1 cellular context compared by ENCODE assay signal in the genomic region with DNA sequence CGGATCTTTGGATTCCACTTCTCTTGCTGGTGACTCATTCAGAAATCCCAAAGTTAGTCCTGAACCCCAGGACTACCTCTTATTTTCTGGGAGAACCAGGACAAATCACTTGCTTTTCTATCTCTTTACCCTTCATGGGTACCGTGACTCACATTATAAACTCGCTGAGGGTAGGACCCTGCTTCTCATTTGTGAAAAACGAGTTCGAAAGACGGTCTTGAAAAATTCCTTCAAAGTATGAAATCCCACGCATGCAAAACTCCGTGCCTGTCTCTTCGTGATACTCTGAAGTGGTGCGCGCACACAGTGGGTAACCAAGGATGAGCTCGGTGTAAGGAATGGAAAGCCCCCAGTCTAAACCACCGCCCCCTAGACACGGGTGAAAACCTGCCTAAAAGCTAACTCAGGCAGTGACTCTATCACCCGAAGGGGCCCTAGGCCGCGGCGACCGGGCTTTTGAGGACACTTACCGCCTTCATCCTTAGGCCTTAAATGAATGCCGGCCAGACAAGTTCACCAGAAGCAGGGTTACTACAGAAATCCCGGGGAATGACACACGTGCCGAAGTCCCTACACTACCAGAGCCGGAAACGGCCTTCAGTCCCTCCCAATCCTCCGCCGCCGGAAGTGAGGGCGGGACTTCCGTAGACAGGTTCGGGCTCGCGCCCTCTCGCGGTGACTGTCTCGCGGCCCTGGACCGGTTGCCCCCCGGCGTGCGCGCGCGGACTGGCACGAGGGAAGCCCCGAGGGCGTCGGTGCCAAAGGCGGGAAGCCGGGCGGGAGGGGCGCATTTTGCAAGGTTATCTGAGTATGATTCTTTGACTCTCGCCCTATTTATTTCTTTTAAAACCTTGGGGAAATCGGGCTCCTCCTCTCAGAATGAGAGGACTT.
A peak's percentile ranks its signal among the peaks of the same experiment; 100 is the strongest.
TF ChIP-seq lines count a peak whose summit lies in the region.

A gene with protein sequence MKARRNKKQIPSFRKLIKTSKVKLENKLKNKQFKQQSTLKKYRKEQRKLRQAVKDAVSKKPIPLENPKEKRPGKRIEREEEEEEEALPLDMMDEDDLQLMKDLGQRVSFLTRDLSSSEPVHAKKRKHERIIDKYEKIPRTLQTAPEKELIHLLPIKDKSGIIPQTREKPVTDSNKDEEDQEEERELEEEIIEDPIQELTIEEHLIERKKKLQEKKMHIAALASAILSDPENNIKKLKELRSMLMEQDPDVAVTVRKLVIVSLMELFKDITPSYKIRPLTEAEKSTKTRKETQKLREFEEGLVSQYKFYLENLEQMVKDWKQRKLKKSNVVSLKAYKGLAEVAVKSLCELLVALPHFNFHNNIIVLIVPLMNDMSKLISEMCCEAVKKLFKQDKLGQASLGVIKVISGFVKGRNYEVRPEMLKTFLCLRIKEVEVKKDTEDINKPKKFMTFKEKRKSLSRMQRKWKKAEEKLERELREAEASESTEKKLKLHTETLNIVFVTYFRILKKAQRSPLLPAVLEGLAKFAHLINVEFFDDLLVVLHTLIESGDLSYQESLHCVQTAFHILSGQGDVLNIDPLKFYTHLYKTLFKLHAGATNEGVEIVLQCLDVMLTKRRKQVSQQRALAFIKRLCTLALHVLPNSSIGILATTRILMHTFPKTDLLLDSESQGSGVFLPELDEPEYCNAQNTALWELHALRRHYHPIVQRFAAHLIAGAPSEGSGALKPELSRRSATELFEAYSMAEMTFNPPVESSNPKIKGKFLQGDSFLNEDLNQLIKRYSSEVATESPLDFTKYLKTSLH (minus strand): TSS at position 580 of the 891 bp plus-strand sequence. CDS start 101 bp downstream, at position 479.

TF ChIP-seq in K562, 482 proteins besides CTCF, POLR2A, EP300 and RAD21 (continued from another document and continues in another):
- TF ChIP-seq, protein P1, sequence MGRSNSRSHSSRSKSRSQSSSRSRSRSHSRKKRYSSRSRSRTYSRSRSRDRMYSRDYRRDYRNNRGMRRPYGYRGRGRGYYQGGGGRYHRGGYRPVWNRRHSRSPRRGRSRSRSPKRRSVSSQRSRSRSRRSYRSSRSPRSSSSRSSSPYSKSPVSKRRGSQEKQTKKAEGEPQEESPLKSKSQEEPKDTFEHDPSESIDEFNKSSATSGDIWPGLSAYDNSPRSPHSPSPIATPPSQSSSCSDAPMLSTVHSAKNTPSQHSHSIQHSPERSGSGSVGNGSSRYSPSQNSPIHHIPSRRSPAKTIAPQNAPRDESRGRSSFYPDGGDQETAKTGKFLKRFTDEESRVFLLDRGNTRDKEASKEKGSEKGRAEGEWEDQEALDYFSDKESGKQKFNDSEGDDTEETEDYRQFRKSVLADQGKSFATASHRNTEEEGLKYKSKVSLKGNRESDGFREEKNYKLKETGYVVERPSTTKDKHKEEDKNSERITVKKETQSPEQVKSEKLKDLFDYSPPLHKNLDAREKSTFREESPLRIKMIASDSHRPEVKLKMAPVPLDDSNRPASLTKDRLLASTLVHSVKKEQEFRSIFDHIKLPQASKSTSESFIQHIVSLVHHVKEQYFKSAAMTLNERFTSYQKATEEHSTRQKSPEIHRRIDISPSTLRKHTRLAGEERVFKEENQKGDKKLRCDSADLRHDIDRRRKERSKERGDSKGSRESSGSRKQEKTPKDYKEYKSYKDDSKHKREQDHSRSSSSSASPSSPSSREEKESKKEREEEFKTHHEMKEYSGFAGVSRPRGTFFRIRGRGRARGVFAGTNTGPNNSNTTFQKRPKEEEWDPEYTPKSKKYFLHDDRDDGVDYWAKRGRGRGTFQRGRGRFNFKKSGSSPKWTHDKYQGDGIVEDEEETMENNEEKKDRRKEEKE (IDR thresholded peaks at IDR 0.05; ENCODE audit: borderline replicate concordance in 1 of 2, control insufficient read depth in 1 of 2, low read depth in 2 of 2, low read length in 1 of 2), result 0 out of 4 replicates have a peak, but pooled peaks of 1 of the 2 experiments have one; percentile 43
- no peak for TF ChIP-seq ZNF436 (CRISPR knock-in tag; IDR thresholded peaks at IDR 0.05)
- TF ChIP-seq, protein P2, sequence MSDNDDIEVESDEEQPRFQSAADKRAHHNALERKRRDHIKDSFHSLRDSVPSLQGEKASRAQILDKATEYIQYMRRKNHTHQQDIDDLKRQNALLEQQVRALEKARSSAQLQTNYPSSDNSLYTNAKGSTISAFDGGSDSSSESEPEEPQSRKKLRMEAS (CRISPR knock-in tag; IDR thresholded peaks at IDR 0.05), result peak; percentile 94
- no peak for TF ChIP-seq HNRNPK (IDR thresholded peaks at IDR 0.05; ENCODE audit: low read depth, low read length, poor library complexity, severe bottlenecking)
- TF ChIP-seq RBM22 (IDR thresholded peaks at IDR 0.05; ENCODE audit: low read depth, low read length, poor library complexity, severe bottlenecking), result no peak
- TF ChIP-seq NFE2 (IDR thresholded peaks at IDR 0.05; ENCODE audit: low read depth), result 0 out of 2 replicates have a peak, but pooled peaks have one; percentile 15
- TF ChIP-seq NR2C2 (CRISPR knock-in tag; IDR thresholded peaks at IDR 0.05), result no peak
- peak; percentile 46; the same call in 1 of the 2 replicates for TF ChIP-seq NR2C2 (tag; IDR thresholded peaks at IDR 0.05)
- TF ChIP-seq RB1 (IDR thresholded peaks at IDR 0.05; ENCODE audit: low read depth), result peak; percentile 88
- no peak for TF ChIP-seq ZNF133 (CRISPR knock-in tag; IDR thresholded peaks at IDR 0.05)
- TF ChIP-seq SP2 (IDR thresholded peaks at IDR 0.05; ENCODE audit: extremely low read depth, low read depth, low read length, poor library complexity, severe bottlenecking), result peak; percentile 58
- 0 out of 2 replicates have a peak, but pooled peaks have one; percentile 11 for TF ChIP-seq SMC3 (conservative IDR thresholded peaks at IDR 0.05; ENCODE audit: insufficient read depth, low read depth, low read length)
- 0 out of 2 replicates have a peak, but pooled peaks have one; percentile 70 for TF ChIP-seq CBX1 (IDR thresholded peaks at IDR 0.05; ENCODE audit: low read depth)
- TF ChIP-seq ZNF584 (CRISPR knock-in tag; IDR thresholded peaks at IDR 0.05; ENCODE audit: low read depth), result no peak
- peak; percentile 90 for TF ChIP-seq ETV5 (CRISPR knock-in tag; IDR thresholded peaks at IDR 0.05; ENCODE audit: low read depth)
- no peak for TF ChIP-seq PRPF4 (IDR thresholded peaks at IDR 0.05; ENCODE audit: insufficient read depth, low read depth, low read length, poor library complexity, severe bottlenecking)
- TF ChIP-seq, protein P3, sequence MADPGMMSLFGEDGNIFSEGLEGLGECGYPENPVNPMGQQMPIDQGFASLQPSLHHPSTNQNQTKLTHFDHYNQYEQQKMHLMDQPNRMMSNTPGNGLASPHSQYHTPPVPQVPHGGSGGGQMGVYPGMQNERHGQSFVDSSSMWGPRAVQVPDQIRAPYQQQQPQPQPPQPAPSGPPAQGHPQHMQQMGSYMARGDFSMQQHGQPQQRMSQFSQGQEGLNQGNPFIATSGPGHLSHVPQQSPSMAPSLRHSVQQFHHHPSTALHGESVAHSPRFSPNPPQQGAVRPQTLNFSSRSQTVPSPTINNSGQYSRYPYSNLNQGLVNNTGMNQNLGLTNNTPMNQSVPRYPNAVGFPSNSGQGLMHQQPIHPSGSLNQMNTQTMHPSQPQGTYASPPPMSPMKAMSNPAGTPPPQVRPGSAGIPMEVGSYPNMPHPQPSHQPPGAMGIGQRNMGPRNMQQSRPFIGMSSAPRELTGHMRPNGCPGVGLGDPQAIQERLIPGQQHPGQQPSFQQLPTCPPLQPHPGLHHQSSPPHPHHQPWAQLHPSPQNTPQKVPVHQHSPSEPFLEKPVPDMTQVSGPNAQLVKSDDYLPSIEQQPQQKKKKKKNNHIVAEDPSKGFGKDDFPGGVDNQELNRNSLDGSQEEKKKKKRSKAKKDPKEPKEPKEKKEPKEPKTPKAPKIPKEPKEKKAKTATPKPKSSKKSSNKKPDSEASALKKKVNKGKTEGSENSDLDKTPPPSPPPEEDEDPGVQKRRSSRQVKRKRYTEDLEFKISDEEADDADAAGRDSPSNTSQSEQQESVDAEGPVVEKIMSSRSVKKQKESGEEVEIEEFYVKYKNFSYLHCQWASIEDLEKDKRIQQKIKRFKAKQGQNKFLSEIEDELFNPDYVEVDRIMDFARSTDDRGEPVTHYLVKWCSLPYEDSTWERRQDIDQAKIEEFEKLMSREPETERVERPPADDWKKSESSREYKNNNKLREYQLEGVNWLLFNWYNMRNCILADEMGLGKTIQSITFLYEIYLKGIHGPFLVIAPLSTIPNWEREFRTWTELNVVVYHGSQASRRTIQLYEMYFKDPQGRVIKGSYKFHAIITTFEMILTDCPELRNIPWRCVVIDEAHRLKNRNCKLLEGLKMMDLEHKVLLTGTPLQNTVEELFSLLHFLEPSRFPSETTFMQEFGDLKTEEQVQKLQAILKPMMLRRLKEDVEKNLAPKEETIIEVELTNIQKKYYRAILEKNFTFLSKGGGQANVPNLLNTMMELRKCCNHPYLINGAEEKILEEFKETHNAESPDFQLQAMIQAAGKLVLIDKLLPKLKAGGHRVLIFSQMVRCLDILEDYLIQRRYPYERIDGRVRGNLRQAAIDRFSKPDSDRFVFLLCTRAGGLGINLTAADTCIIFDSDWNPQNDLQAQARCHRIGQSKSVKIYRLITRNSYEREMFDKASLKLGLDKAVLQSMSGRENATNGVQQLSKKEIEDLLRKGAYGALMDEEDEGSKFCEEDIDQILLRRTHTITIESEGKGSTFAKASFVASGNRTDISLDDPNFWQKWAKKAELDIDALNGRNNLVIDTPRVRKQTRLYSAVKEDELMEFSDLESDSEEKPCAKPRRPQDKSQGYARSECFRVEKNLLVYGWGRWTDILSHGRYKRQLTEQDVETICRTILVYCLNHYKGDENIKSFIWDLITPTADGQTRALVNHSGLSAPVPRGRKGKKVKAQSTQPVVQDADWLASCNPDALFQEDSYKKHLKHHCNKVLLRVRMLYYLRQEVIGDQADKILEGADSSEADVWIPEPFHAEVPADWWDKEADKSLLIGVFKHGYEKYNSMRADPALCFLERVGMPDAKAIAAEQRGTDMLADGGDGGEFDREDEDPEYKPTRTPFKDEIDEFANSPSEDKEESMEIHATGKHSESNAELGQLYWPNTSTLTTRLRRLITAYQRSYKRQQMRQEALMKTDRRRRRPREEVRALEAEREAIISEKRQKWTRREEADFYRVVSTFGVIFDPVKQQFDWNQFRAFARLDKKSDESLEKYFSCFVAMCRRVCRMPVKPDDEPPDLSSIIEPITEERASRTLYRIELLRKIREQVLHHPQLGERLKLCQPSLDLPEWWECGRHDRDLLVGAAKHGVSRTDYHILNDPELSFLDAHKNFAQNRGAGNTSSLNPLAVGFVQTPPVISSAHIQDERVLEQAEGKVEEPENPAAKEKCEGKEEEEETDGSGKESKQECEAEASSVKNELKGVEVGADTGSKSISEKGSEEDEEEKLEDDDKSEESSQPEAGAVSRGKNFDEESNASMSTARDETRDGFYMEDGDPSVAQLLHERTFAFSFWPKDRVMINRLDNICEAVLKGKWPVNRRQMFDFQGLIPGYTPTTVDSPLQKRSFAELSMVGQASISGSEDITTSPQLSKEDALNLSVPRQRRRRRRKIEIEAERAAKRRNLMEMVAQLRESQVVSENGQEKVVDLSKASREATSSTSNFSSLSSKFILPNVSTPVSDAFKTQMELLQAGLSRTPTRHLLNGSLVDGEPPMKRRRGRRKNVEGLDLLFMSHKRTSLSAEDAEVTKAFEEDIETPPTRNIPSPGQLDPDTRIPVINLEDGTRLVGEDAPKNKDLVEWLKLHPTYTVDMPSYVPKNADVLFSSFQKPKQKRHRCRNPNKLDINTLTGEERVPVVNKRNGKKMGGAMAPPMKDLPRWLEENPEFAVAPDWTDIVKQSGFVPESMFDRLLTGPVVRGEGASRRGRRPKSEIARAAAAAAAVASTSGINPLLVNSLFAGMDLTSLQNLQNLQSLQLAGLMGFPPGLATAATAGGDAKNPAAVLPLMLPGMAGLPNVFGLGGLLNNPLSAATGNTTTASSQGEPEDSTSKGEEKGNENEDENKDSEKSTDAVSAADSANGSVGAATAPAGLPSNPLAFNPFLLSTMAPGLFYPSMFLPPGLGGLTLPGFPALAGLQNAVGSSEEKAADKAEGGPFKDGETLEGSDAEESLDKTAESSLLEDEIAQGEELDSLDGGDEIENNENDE (IDR thresholded peaks at IDR 0.05; ENCODE audit: low read depth, low read length), result no peak
- TF ChIP-seq ZNF431 (CRISPR knock-in tag; IDR thresholded peaks at IDR 0.05), result no peak
- TF ChIP-seq, protein P4, sequence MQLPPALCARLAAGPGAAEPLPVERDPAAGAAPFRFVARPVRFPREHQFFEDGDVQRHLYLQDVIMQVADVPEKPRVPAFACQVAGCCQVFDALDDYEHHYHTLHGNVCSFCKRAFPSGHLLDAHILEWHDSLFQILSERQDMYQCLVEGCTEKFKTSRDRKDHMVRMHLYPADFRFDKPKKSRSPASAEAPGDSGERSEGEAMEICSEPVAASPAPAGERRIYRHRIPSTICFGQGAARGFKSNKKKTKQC (CRISPR knock-in tag; IDR thresholded peaks at IDR 0.05), result peak; percentile 91; the same call in 1 of the 2 replicates
- peak; percentile 87; the same call in 1 of the 2 replicates for TF ChIP-seq PHF8 (IDR thresholded peaks at IDR 0.05; ENCODE audit: borderline replicate concordance, low read length)
- TF ChIP-seq L3MBTL2 (IDR thresholded peaks at IDR 0.05), result peak; percentile 99
- no peak for TF ChIP-seq TARDBP (IDR thresholded peaks at IDR 0.05)
- TF ChIP-seq, protein P5, sequence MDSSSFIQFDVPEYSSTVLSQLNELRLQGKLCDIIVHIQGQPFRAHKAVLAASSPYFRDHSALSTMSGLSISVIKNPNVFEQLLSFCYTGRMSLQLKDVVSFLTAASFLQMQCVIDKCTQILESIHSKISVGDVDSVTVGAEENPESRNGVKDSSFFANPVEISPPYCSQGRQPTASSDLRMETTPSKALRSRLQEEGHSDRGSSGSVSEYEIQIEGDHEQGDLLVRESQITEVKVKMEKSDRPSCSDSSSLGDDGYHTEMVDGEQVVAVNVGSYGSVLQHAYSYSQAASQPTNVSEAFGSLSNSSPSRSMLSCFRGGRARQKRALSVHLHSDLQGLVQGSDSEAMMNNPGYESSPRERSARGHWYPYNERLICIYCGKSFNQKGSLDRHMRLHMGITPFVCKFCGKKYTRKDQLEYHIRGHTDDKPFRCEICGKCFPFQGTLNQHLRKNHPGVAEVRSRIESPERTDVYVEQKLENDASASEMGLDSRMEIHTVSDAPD (CRISPR knock-in tag; IDR thresholded peaks at IDR 0.05), result no peak
- no peak for TF ChIP-seq NR4A1 (CRISPR knock-in tag; IDR thresholded peaks at IDR 0.05)
- peak; percentile 50; the same call in 1 of the 2 replicates for TF ChIP-seq NR4A1 (tag; IDR thresholded peaks at IDR 0.05)
- no peak for TF ChIP-seq MED1 (CRISPR knock-in tag; IDR thresholded peaks at IDR 0.05; ENCODE audit: borderline replicate concordance)
- TF ChIP-seq HDAC2 (IDR thresholded peaks at IDR 0.05), result 0 out of 2 replicates have a peak, but pooled peaks have one; percentile 44
- TF ChIP-seq, protein P6, sequence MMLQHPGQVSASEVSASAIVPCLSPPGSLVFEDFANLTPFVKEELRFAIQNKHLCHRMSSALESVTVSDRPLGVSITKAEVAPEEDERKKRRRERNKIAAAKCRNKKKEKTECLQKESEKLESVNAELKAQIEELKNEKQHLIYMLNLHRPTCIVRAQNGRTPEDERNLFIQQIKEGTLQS (IDR thresholded peaks at IDR 0.05), result 0 out of 2 replicates have a peak, but pooled peaks have one; percentile 7
- TF ChIP-seq, protein P6 (CRISPR knock-in tag; conservative IDR thresholded peaks at IDR 0.05), result no peak
- no peak for TF ChIP-seq TAF7 (tag; IDR thresholded peaks at IDR 0.05)
- TF ChIP-seq, protein P7, sequence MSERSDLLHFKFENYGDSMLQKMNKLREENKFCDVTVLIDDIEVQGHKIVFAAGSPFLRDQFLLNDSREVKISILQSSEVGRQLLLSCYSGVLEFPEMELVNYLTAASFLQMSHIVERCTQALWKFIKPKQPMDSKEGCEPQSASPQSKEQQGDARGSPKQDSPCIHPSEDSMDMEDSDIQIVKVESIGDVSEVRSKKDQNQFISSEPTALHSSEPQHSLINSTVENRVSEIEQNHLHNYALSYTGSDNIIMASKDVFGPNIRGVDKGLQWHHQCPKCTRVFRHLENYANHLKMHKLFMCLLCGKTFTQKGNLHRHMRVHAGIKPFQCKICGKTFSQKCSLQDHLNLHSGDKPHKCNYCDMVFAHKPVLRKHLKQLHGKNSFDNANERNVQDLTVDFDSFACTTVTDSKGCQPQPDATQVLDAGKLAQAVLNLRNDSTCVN (CRISPR knock-in tag; IDR thresholded peaks at IDR 0.05), result no peak
